Comparison of ENCODE assay signal across 17 cellular contexts in genomic region chr11:117868088-117868487, GRCh38. TPM values are rescaled to one million over a fixed set of nuclear protein-coding genes. Genes with fewer than 3 reads are reported as not detected.
DNase-seq lines count a peak whose midpoint lies in the region; ATAC-seq and TF ChIP-seq lines count a peak whose summit lies in the region.
"Had no signal": no experiment of that assay in that cellular context is flagged by ENCODE, and none has a peak within 500 bp of the region (broad histone marks: within the 10 kb centered on the region; RNA-seq: fewer than 3 reads in every experiment).

No MANE protein-coding gene starts in this region.

- peaks cover 0 to 4% of the 10 kb centered on the region in 2 donors for H3K27me3 ChIP-seq in tibial nerve
- peaks cover 38% of the 10 kb centered on the region for H3K27me3 ChIP-seq in MM.1S (replicated peaks; ENCODE audit: insufficient read depth, low read length)
- H3K27me3 ChIP-seq: MG63 had no signal

- no peak for TF ChIP-seq POLR2A in tibial nerve (IDR thresholded peaks at IDR 0.05)

- no peak overlapping the region for H3K27ac Mint-ChIP-seq in activated T-cell treated with anti-CD3 and anti-CD28 coated beads, Interleukin-2, amount 50 U/mL, for 24 hours
- no peak overlapping the region for H3K27ac Mint-ChIP-seq in activated T-helper 17 cell treated with anti-CD3 and anti-CD28 coated beads, Interleukin-2, amount 50 U/mL, for 72 hours
- H3K27ac Mint-ChIP-seq: CD14-positive monocyte, H9 had no signal

- H3K4me3 ChIP-seq in tibial nerve (no peak overlapping the region), MM.1S (ENCODE audit: low read length) (no peak overlapping the region)
- H3K4me3 ChIP-seq: MG63 had no signal

- H3K4me1 Mint-ChIP-seq in activated T-cell treated with anti-CD3 and anti-CD28 coated beads, Interleukin-2, amount 50 U/mL, for 4 hours (ENCODE audit: low read depth), result peaks cover 2% of the 10 kb centered on the region
- H3K4me1 Mint-ChIP-seq in activated T-cell treated with anti-CD3 and anti-CD28 coated beads, Interleukin-2, amount 50 U/mL, for 24 hours (ENCODE audit: low read depth), result peaks cover 3% of the 10 kb centered on the region
- no peaks in the 10 kb centered on the region for H3K4me1 Mint-ChIP-seq in activated T-helper 17 cell treated with anti-CD3 and anti-CD28 coated beads, Interleukin-2, amount 50 U/mL, for 72 hours

- H3K4me1 ChIP-seq in tibial nerve (peaks cover 0 to 11% (median 3%) of the 10 kb centered on the region in 4 donors), MM.1S (ENCODE audit: low read length) (0 out of 2 replicates have a peak, but pooled peaks cover 2% of the 10 kb centered on the region)

- H2AFZ ChIP-seq in MM.1S (ENCODE audit: low read length), result no peak overlapping the region

- no peaks in the 10 kb centered on the region for H3K9me3 ChIP-seq in tibial nerve
- H3K9me3 ChIP-seq in MM.1S (replicated peaks; ENCODE audit: insufficient read depth, low read length), result no peaks in the 10 kb centered on the region
- H3K9me3 ChIP-seq: MG63 had no signal

- H3K79me2 ChIP-seq in MM.1S (ENCODE audit: low read length), result no peaks in the 10 kb centered on the region

- H3K27ac ChIP-seq in tibial nerve (peak overlapping the region in 3 of 4 donors; percentile 7 to 74 (median 66)), MM.1S (ENCODE audit: low read length) (no peak overlapping the region)

- H3F3A ChIP-seq in MM.1S (ENCODE audit: insufficient read depth, low read length), result no peaks in the 10 kb centered on the region

- no peak overlapping the region for H3K4me2 ChIP-seq in MM.1S (ENCODE audit: low read depth, low read length)

- H4K20me1 ChIP-seq in MM.1S (ENCODE audit: insufficient read depth, low read length), result no peaks in the 10 kb centered on the region

- no peaks in the 10 kb centered on the region for H3K9me3 Mint-ChIP-seq in activated T-cell treated with anti-CD3 and anti-CD28 coated beads, Interleukin-2, amount 50 U/mL, for 4 hours
- H3K9me3 Mint-ChIP-seq in activated T-cell treated with anti-CD3 and anti-CD28 coated beads, Interleukin-2, amount 50 U/mL, for 24 hours, result no peaks in the 10 kb centered on the region
- no peaks in the 10 kb centered on the region for H3K9me3 Mint-ChIP-seq in activated T-helper 17 cell treated with anti-CD3 and anti-CD28 coated beads, Interleukin-2, amount 50 U/mL, for 72 hours
- H3K9me3 Mint-ChIP-seq: H9 had no signal

- peaks cover 22% of the 10 kb centered on the region for H3K27me3 Mint-ChIP-seq in activated T-cell treated with anti-CD3 and anti-CD28 coated beads, Interleukin-2, amount 50 U/mL, for 4 hours (ENCODE audit: low read depth)
- peaks cover 11% of the 10 kb centered on the region for H3K27me3 Mint-ChIP-seq in activated T-cell treated with anti-CD3 and anti-CD28 coated beads, Interleukin-2, amount 50 U/mL, for 24 hours
- peaks cover 15% of the 10 kb centered on the region for H3K27me3 Mint-ChIP-seq in activated T-helper 17 cell treated with anti-CD3 and anti-CD28 coated beads, Interleukin-2, amount 50 U/mL, for 72 hours

- H3K4me3 Mint-ChIP-seq in activated T-cell treated with anti-CD3 and anti-CD28 coated beads, Interleukin-2, amount 50 U/mL, for 4 hours, result no peak overlapping the region
- no peak overlapping the region for H3K4me3 Mint-ChIP-seq in activated T-cell treated with anti-CD3 and anti-CD28 coated beads, Interleukin-2, amount 50 U/mL, for 24 hours
- no peak overlapping the region for H3K4me3 Mint-ChIP-seq in activated T-helper 17 cell treated with anti-CD3 and anti-CD28 coated beads, Interleukin-2, amount 50 U/mL, for 72 hours
- H3K4me3 Mint-ChIP-seq: CD14-positive monocyte, H9 had no signal

- H3K36me3 Mint-ChIP-seq in activated T-cell treated with anti-CD3 and anti-CD28 coated beads, Interleukin-2, amount 50 U/mL, for 4 hours (ENCODE audit: insufficient read depth), result no peaks in the 10 kb centered on the region
- no peaks in the 10 kb centered on the region for H3K36me3 Mint-ChIP-seq in activated T-cell treated with anti-CD3 and anti-CD28 coated beads, Interleukin-2, amount 50 U/mL, for 24 hours (ENCODE audit: low read depth)
- no peaks in the 10 kb centered on the region for H3K36me3 Mint-ChIP-seq in activated T-helper 17 cell treated with anti-CD3 and anti-CD28 coated beads, Interleukin-2, amount 50 U/mL, for 72 hours (ENCODE audit: low read depth)
- H3K36me3 Mint-ChIP-seq: CD14-positive monocyte had no signal

- no peak for TF ChIP-seq CTCF in tibial nerve (IDR thresholded peaks at IDR 0.05)
- TF ChIP-seq CTCF in MM.1S (IDR thresholded peaks at IDR 0.05; ENCODE audit: low read length), result no peak

- no peak for TF ChIP-seq EP300 in tibial nerve (IDR thresholded peaks at IDR 0.05)

- no peaks in the 10 kb centered on the region for H3K9me2 ChIP-seq in MM.1S (replicated peaks; ENCODE audit: insufficient read depth, low read length)

- no peak for DNase-seq in activated T-cell treated with anti-CD3 and anti-CD28 coated beads, Interleukin-2, amount 50 U/mL, for 4 hours
- no peak for DNase-seq in activated T-cell treated with anti-CD3 and anti-CD28 coated beads, Interleukin-2, amount 50 U/mL, for 24 hours
- DNase-seq in left kidney (ENCODE audit: low read depth, low spot score) (peak; percentile 86), tibial nerve (ENCODE audit: low spot score in 2 of 2) (no peak), NCI-H2171 treated with DMSO at 0.1 percent for 48 hours (lab: John Stamatoyannopoulos, UW) (no peak), Kasumi-1 (lab: John Stamatoyannopoulos, UW) (no peak), MM.1S (no peak)
- DNase-seq: 8988T, DND-41, H9, MG63, NCI-H446 treated with DMSO at 0.1 percent for 48 hours had no signal

- no peak overlapping the region for H3K9ac ChIP-seq in MM.1S (ENCODE audit: low read length)

- 81 to 85% methylated on average over 11 of the region's 11 CpGs for WGBS in tibial nerve, 2 donors

- peak; percentile 18 to 37 for ATAC-seq in activated T-cell treated with anti-CD3 and anti-CD28 coated beads, Interleukin-2, amount 50 U/mL, for 4 hours
- ATAC-seq in activated T-helper 17 cell treated with anti-CD3 and anti-CD28 coated beads, Interleukin-2, amount 50 U/mL, for 72 hours (replicated peaks), result peak; percentile 35
- ATAC-seq: Right ventricle myocardium inferior had no signal

- no peaks in the 10 kb centered on the region for H3K36me3 ChIP-seq in tibial nerve
- H3K36me3 ChIP-seq in MM.1S (replicated peaks; ENCODE audit: insufficient read depth, low read length), result no peaks in the 10 kb centered on the region
- H3K36me3 ChIP-seq: MG63 had no signal

RNA-seq across cellular contexts. Expression of gene FXYD6, which starts 8.4 kb away (rescaled TPM):
- under 1 TPM in 2 of 3 donors, not detected in 1; 0.16 to 0.38 TPM for total RNA-seq in activated T-cell treated with anti-CD3 and anti-CD28 coated beads, Interleukin-2, amount 50 U/mL, for 4 hours
- total RNA-seq in activated T-helper 17 cell treated with anti-CD3 and anti-CD28 coated beads, Interleukin-2, amount 50 U/mL, for 72 hours, result under 1 TPM in 1 of 2 donors, not detected in 1; 0.19 TPM
- total RNA-seq in tibial nerve, result 10 to 100 TPM; 29.4 to 74.1 (median 65.7) TPM
- total RNA-seq: HT-29, OCI-LY7 had no signal

RNA-seq across cellular contexts. Expression of gene FXYD2, which starts 43.5 kb away (rescaled TPM):
- total RNA-seq in activated T-cell treated with anti-CD3 and anti-CD28 coated beads, Interleukin-2, amount 50 U/mL, for 4 hours, result under 1 TPM; 0.63 to 0.66 (median 0.63) TPM
- 1 to 10 TPM in 1 of 2 donors, not detected in 1; 1.4 TPM for total RNA-seq in activated T-helper 17 cell treated with anti-CD3 and anti-CD28 coated beads, Interleukin-2, amount 50 U/mL, for 72 hours
- 1 to 10 TPM in 2 of 4 donors, under 1 TPM in 2; 0.39 to 1.8 (median 0.96) TPM for total RNA-seq in tibial nerve
- total RNA-seq: OCI-LY7 had no signal

Comparison
In these comparisons a context has a peak if more than half of its experiments do, and no peak if none do; other contexts are left out.
1. RNA of gene FXYD6, which starts 8.4 kb away (total RNA-seq): 29.4 to 74.1 TPM in tibial nerve; 0.19 TPM in activated T-helper 17 cell treated with anti-CD3 and anti-CD28 coated beads, Interleukin-2, amount 50 U/mL, for 72 hours and 0.16 to 0.38 TPM in activated T-cell treated with anti-CD3 and anti-CD28 coated beads, Interleukin-2, amount 50 U/mL, for 4 hours; every median in the first group is over 10 times any median in the second.